1 cellular context compared by ENCODE assay signal in genomic region chr11:124879229-124879998, GRCh38.
A peak's percentile ranks its signal among the peaks of the same experiment; 100 is the strongest.
TF ChIP-seq lines count a peak whose summit lies in the region.

No MANE protein-coding gene starts in this region.

TF ChIP-seq in HepG2, 621 proteins besides CTCF, POLR2A, EP300 and RAD21:
- TF ChIP-seq ARID5B (CRISPR knock-in tag; IDR thresholded peaks at IDR 0.05) (no peak), ZNF687 (CRISPR knock-in tag; IDR thresholded peaks at IDR 0.05) (0 out of 2 replicates have a peak, but pooled peaks have one; percentile 1), ZNF788 (CRISPR knock-in tag; IDR thresholded peaks at IDR 0.05; ENCODE audit: borderline replicate concordance) (0 out of 2 replicates have a peak, but pooled peaks have one; percentile 51), ZBTB38 (CRISPR knock-in tag; IDR thresholded peaks at IDR 0.05) (0 out of 2 replicates have a peak, but pooled peaks have one; percentile 11)
